Comparison of ENCODE assay signal across 7 cellular contexts in the genomic region with DNA sequence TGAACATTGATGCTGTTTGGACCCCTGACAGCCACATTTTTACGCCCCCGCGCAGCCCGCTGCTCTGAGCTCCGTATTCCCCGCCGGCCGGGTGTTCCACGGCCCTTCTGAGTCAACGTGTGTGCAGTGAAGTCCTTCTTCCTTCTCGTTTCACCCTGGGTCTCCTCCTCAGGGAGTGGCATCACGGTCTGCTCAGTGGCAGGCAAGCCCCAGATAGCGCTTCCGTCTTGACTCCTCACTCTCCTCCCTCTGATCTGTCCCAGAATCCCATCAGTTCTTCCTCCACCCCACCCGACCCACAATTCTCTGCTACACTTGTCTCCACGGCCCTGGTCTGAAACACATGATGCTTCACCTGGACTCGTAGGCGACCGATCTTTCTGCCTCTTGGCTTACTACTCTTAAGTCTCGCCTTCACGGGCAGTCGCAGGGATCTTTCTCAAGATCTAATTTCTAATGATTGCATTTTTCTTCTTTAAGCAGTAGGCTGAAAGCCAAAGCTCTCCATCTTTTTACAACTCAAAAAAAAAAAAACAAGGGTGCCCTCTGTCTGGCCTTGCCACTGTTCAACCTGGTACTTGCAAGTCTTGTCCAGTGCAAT. TPM values are rescaled to one million over a fixed set of nuclear protein-coding genes. Genes with fewer than 3 reads are reported as not detected.
DNase-seq lines count a peak whose midpoint lies in the region; ATAC-seq, FAIRE-seq and TF ChIP-seq lines count a peak whose summit lies in the region.

No MANE protein-coding gene starts in this region.

- no peaks in the 10 kb centered on the region for H3K9me3 ChIP-seq in endothelial cell of umbilical vein (replicated peaks; ENCODE audit: control insufficient read depth, insufficient read depth, low read length)
- H3K9me3 ChIP-seq in naive thymus-derived CD4-positive, alpha-beta T cell (ENCODE audit: control insufficient read depth in 2 of 3, low read length in 3 of 3), result no peaks in the 10 kb centered on the region
- H3K9me3 ChIP-seq in tibial nerve, result no peaks in the 10 kb centered on the region

- peak overlapping the region; percentile 97 for H2AFZ ChIP-seq in endothelial cell of umbilical vein (ENCODE audit: low read depth, low read length)

- no peaks in the 10 kb centered on the region for H4K20me1 ChIP-seq in endothelial cell of umbilical vein (replicated peaks; ENCODE audit: control insufficient read depth, extremely low read depth, insufficient read depth, low read length)

- H3K4me3 ChIP-seq in GM12864 (ENCODE audit: low read depth, low read length) (peak overlapping the region; percentile 64), LNCaP clone FGC (ENCODE audit: low read depth, low read length) (peak overlapping the region; percentile 93), endothelial cell of umbilical vein (replicated peaks in 1 of 3; ENCODE audit: insufficient read depth in 1 of 3, low read depth in 1 of 3, low read length in 3 of 3) (peak overlapping the region; percentile 27 to 57 (median 46)), tibial nerve (peak overlapping the region; percentile 55 to 74 (median 64))
- H3K4me3 ChIP-seq in naive thymus-derived CD4-positive, alpha-beta T cell (ENCODE audit: low read length), result peak overlapping the region; percentile 97

- no TSS peak for BruUV-seq in endothelial cell of umbilical vein (replicated peaks; lab: Mats Ljungman, UMichigan)

- H3K4me1 Mint-ChIP-seq in WTC11, result peaks cover 17% of the 10 kb centered on the region
- peaks cover 11 to 16% (median 14%) of the 10 kb centered on the region in 7 donors for H3K4me1 Mint-ChIP-seq in naive thymus-derived CD4-positive, alpha-beta T cell

- intact Hi-C loops in endothelial cell of umbilical vein (cut with micrococcal nuclease), result loop anchor here (2.0 kb wide), 2 partner anchors 75 to 97 kb away; a partner anchor contains a TSS
- intact Hi-C loops in naive thymus-derived CD4-positive, alpha-beta T cell (cut with micrococcal nuclease), result loop anchor here (1.0 to 2.0 kb wide), 10 partner anchors 8 to 239 kb away; a partner anchor contains a TSS

- POLR2A ChIA-PET in WTC11 (lab: Charles Lee) (no interaction called here), endothelial cell of umbilical vein (lab: Charles Lee) (interaction anchor here (1.1 kb wide), 1 partner anchor 129 kb away, joined by 4 read pairs; no protein-coding TSS in a partner anchor)
- POLR2A ChIA-PET in naive thymus-derived CD4-positive, alpha-beta T cell (lab: Charles Lee), result interaction anchor here (0.6 to 4.0 kb wide), 24 partner anchors 12 to 240 kb away, joined by 3 to 95 read pairs (median 4); a partner anchor contains a TSS

- no peak for TF ChIP-seq CTCF in GM12864 (IDR thresholded peaks at IDR 0.05; ENCODE audit: low read depth, low read length, missing control alignments)
- no peak for TF ChIP-seq CTCF in LNCaP clone FGC (IDR thresholded peaks at IDR 0.05; ENCODE audit: control insufficient read depth, extremely low read depth, insufficient read depth)
- no peak for TF ChIP-seq CTCF in WTC11 (IDR thresholded peaks at IDR 0.05)
- TF ChIP-seq CTCF in endothelial cell of umbilical vein (IDR thresholded peaks at IDR 0.05; ENCODE audit: extremely low read depth in 1 of 2, insufficient read depth in 1 of 2, low read depth in 1 of 2, low read length in 2 of 2), result no peak
- TF ChIP-seq CTCF in tibial nerve (IDR thresholded peaks at IDR 0.05), result no peak

- dilution Hi-C loops in endothelial cell of umbilical vein (cut with MboI; ENCODE audit: extremely low pct_ligation_motif_present, low sequenced_read_pairs), result no loop called here

- H3K4me3 Mint-ChIP-seq in WTC11, result peak overlapping the region; percentile 94
- H3K4me3 Mint-ChIP-seq in naive thymus-derived CD4-positive, alpha-beta T cell, result peak overlapping the region; percentile 87 to 98 (median 92)

- H3K27me3 Mint-ChIP-seq in WTC11 (ENCODE audit: low read depth), result peaks cover 16% of the 10 kb centered on the region
- H3K27me3 Mint-ChIP-seq in naive thymus-derived CD4-positive, alpha-beta T cell, result peaks cover 0 to 1% (median 0%) of the 10 kb centered on the region in 5 donors

- H3K27ac Mint-ChIP-seq in WTC11, result peak overlapping the region; percentile 93
- peak overlapping the region; percentile 83 to 97 (median 91) for H3K27ac Mint-ChIP-seq in naive thymus-derived CD4-positive, alpha-beta T cell

- no peak for FAIRE-seq in endothelial cell of umbilical vein (lab: Jason Lieb, UNC)

- WGBS in tibial nerve, 2 donors, result 4 to 6% methylated on average over 22 of the region's 22 CpGs

- no peaks in the 10 kb centered on the region for H3K36me3 ChIP-seq in endothelial cell of umbilical vein (ENCODE audit: control insufficient read depth in 2 of 2, extremely low read depth in 1 of 2, insufficient read depth in 2 of 2, low read length in 2 of 2)
- no peaks in the 10 kb centered on the region for H3K36me3 ChIP-seq in naive thymus-derived CD4-positive, alpha-beta T cell (ENCODE audit: control insufficient read depth in 2 of 3, insufficient read depth in 3 of 3, low read length in 3 of 3)
- H3K36me3 ChIP-seq in tibial nerve, result no peaks in the 10 kb centered on the region

- H3K36me3 Mint-ChIP-seq in WTC11, result no peaks in the 10 kb centered on the region
- H3K36me3 Mint-ChIP-seq in naive thymus-derived CD4-positive, alpha-beta T cell, result no peaks in the 10 kb centered on the region

- peak overlapping the region; percentile 84 for H3K4me2 ChIP-seq in endothelial cell of umbilical vein (ENCODE audit: insufficient read depth, low read length)

- DNase-seq in GM12864 (ENCODE audit: low read depth), result no peak
- DNase-seq in LNCaP clone FGC (ENCODE audit: low read depth), result peak; percentile 13
- no peak for DNase-seq in WTC11 (ENCODE audit: low spot score)
- no peak for DNase-seq in endothelial cell of umbilical vein (ENCODE audit: low read depth, low spot score)
- DNase-seq in naive thymus-derived CD4-positive, alpha-beta T cell, result peak in 4 of 9 donors; percentile 7 to 54 (median 38)
- DNase-seq in tibial nerve (ENCODE audit: low spot score in 2 of 2), result no peak

- H3K27ac ChIP-seq in endothelial cell of umbilical vein (ENCODE audit: insufficient read depth, low read depth, low read length), result no peak overlapping the region
- H3K27ac ChIP-seq in naive thymus-derived CD4-positive, alpha-beta T cell (ENCODE audit: low read depth, low read length), result peak overlapping the region; percentile 92
- H3K27ac ChIP-seq in tibial nerve, result peak overlapping the region; percentile 61 to 90 (median 86)

- H3K27me3 ChIP-seq in endothelial cell of umbilical vein (ENCODE audit: control insufficient read depth in 2 of 2, insufficient read depth in 2 of 2, low read length in 2 of 2) (peaks cover 5 to 20% of the 10 kb centered on the region in 2 experiments), tibial nerve (no peaks in the 10 kb centered on the region)
- no peaks in the 10 kb centered on the region for H3K27me3 ChIP-seq in naive thymus-derived CD4-positive, alpha-beta T cell (ENCODE audit: control insufficient read depth in 2 of 2, insufficient read depth in 2 of 2, low read length in 2 of 2)

- peaks cover 8% of the 10 kb centered on the region for H3K4me1 ChIP-seq in endothelial cell of umbilical vein (ENCODE audit: control insufficient read depth, extremely low read depth, insufficient read depth, low read length)
- peaks cover 9 to 17% of the 10 kb centered on the region in 2 donors for H3K4me1 ChIP-seq in naive thymus-derived CD4-positive, alpha-beta T cell (ENCODE audit: control insufficient read depth in 2 of 2, insufficient read depth in 2 of 2, low read length in 2 of 2)
- peaks cover 0 to 23% (median 10%) of the 10 kb centered on the region in 4 donors for H3K4me1 ChIP-seq in tibial nerve

- no peaks in the 10 kb centered on the region for H3K79me2 ChIP-seq in endothelial cell of umbilical vein (ENCODE audit: control insufficient read depth, insufficient read depth, low read length)

- H3K9me1 ChIP-seq in endothelial cell of umbilical vein (replicated peaks; ENCODE audit: control insufficient read depth, extremely low read depth, insufficient read depth, low read length), result no peaks in the 10 kb centered on the region

- CTCF ChIA-PET in WTC11 (lab: Charles Lee) (interaction anchor here (0.7 to 7.1 kb wide), 10 partner anchors 11 to 131 kb away, joined by 3 to 76 read pairs (median 7); a partner anchor contains a TSS), endothelial cell of umbilical vein (lab: Charles Lee) (interaction anchor here (1.4 to 3.6 kb wide), 4 partner anchors 12 to 129 kb away, joined by 4 to 15 read pairs (median 10); no protein-coding TSS in a partner anchor)
- CTCF ChIA-PET in naive thymus-derived CD4-positive, alpha-beta T cell (lab: Charles Lee), result interaction anchor here (0.7 to 2.0 kb wide), 5 partner anchors 9 to 124 kb away, joined by 3 to 9 read pairs (median 4); no protein-coding TSS in a partner anchor

- no peak for TF ChIP-seq POLR2A in endothelial cell of umbilical vein (IDR thresholded peaks at IDR 0.05; ENCODE audit: low read depth, low read length)
- TF ChIP-seq POLR2A in tibial nerve (IDR thresholded peaks at IDR 0.05), result no peak

- ATAC-seq in WTC11, result peak; percentile 2; the same call in 1 of the 2 replicates
- ATAC-seq in naive thymus-derived CD4-positive, alpha-beta T cell, result no peak
- ATAC-seq in GM21576 (IDR thresholded peaks at IDR 0.05; ENCODE audit: unreplicated experiment), result no peak

- TF ChIP-seq EP300 in tibial nerve (IDR thresholded peaks at IDR 0.05), result no peak

- H3K9ac ChIP-seq in endothelial cell of umbilical vein (replicated peaks; ENCODE audit: extremely low read depth, insufficient read depth, low read length), result peak overlapping the region; percentile 12

- H3K9me3 Mint-ChIP-seq in WTC11, result no peaks in the 10 kb centered on the region
- H3K9me3 Mint-ChIP-seq in naive thymus-derived CD4-positive, alpha-beta T cell, result peaks cover 0 to 2% (median 0%) of the 10 kb centered on the region in 11 donors

TF ChIP-seq in WTC11, 78 proteins besides CTCF, POLR2A, EP300 and RAD21 (continues in another document):
- TF ChIP-seq PRRX2 (CRISPR knock-in tag; IDR thresholded peaks at IDR 0.05) (no peak), HMGA2 (CRISPR knock-in tag; IDR thresholded peaks at IDR 0.05) (no peak)

TF ChIP-seq in endothelial cell of umbilical vein, 7 proteins besides CTCF, POLR2A, EP300 and RAD21 (continues in another document):
- no peak for TF ChIP-seq EZH2 (IDR thresholded peaks at IDR 0.05; ENCODE audit: borderline replicate concordance, low read depth, low read length, severe bottlenecking)

RNA-seq across cellular contexts. Expression of a gene that starts 33.9 kb away (rescaled TPM):
- total RNA-seq in WTC11 (2021), result 34.4 to 36.0 TPM (median 35.0 TPM) in 3 replicates
- total RNA-seq in endothelial cell of umbilical vein, result 10.1 and 11.8 TPM in 2 replicates
- 8.1 and 8.3 TPM in 2 replicates for polyA plus RNA-seq in endothelial cell of umbilical vein
- polyA plus RNA-seq in endothelial cell of umbilical vein (2011; cell fraction: cytosol; rRNA removed), result 7.9 and 9.8 TPM in 2 replicates
- 14.8 and 18.1 TPM in 2 replicates for polyA plus RNA-seq in endothelial cell of umbilical vein (2011; cell fraction: nucleus; rRNA removed)
- 15.8 and 20.5 TPM in 2 replicates for polyA plus RNA-seq in endothelial cell of umbilical vein (2012)
- polyA minus RNA-seq in endothelial cell of umbilical vein, result 9.4 and 9.7 TPM in 2 replicates
- polyA minus RNA-seq in endothelial cell of umbilical vein (2011; cell fraction: cytosol; rRNA and poly(A)+ RNA removed), result 5.2 TPM
- polyA minus RNA-seq in endothelial cell of umbilical vein (2011; cell fraction: nucleus; rRNA and poly(A)+ RNA removed), result 2.5 and 4.4 TPM in 2 replicates
- 10 to 100 TPM in 1 of 5 experiments, 1 to 10 TPM in 4; 5.3 to 36.1 (median 6.6) TPM for total RNA-seq in naive thymus-derived CD4-positive, alpha-beta T cell
- 1 to 10 TPM; 1.9 to 2.6 TPM for polyA plus RNA-seq in naive thymus-derived CD4-positive, alpha-beta T cell
- total RNA-seq in tibial nerve, result 1 to 10 TPM in 3 of 4 donors, under 1 TPM in 1; 0.60 to 4.9 (median 3.8) TPM

Comparison
In these comparisons a context has a peak if more than half of its experiments do, and no peak if none do; other contexts are left out.
1. H3K4me3 ChIP-seq: peak in every context shown above with its lines; median percentile 97 in naive thymus-derived CD4-positive, alpha-beta T cell; 93 in LNCaP clone FGC; 64 in GM12864; 64 in tibial nerve; 46 in endothelial cell of umbilical vein.